Comparison of ENCODE assay signal across 8 cellular contexts in genomic region chr2:109516445-109517117, GRCh38.
DNase-seq lines count a peak whose midpoint lies in the region; ATAC-seq and TF ChIP-seq lines count a peak whose summit lies in the region.

No MANE protein-coding gene starts in this region.

- peak overlapping the region; percentile 48 for H3K4me2 ChIP-seq in OCI-LY3 (ENCODE audit: low read length)

- POLR2A ChIA-PET in AG04449 (lab: Yijun Ruan, JAX), result no interaction called here
- POLR2A ChIA-PET in T-cell (lab: Charles Lee), result no interaction called here

- no peaks in the 10 kb centered on the region for H4K20me1 ChIP-seq in OCI-LY3 (ENCODE audit: insufficient read depth, low read length)

- no peak overlapping the region for H3K27ac ChIP-seq in OCI-LY3 (ENCODE audit: low read length)

- no peaks in the 10 kb centered on the region for H3K9me3 ChIP-seq in OCI-LY3 (ENCODE audit: insufficient read depth, low read length)

- ATAC-seq in GM21723 (IDR thresholded peaks at IDR 0.05; ENCODE audit: unreplicated experiment) (no peak), HG03045 (IDR thresholded peaks at IDR 0.05; ENCODE audit: unreplicated experiment) (no peak), T-cell (replicated peaks in 1 of 4) (no peak)

- H3K27ac Mint-ChIP-seq in T-cell, result no peak overlapping the region

- no peaks in the 10 kb centered on the region for H3K36me3 ChIP-seq in OCI-LY3 (replicated peaks; ENCODE audit: low read depth, low read length)

- peaks cover 0 to 6% (median 0%) of the 10 kb centered on the region in 3 donors for H3K4me1 Mint-ChIP-seq in T-cell

- H3K36me3 Mint-ChIP-seq in T-cell, result no peaks in the 10 kb centered on the region

- no peaks in the 10 kb centered on the region for H3K79me2 ChIP-seq in OCI-LY3 (ENCODE audit: low read length)

- TF ChIP-seq CTCF in AG04449 (IDR thresholded peaks at IDR 0.05; ENCODE audit: insufficient read depth, low read length, missing control alignments) (peak; percentile 72), GM12873 (IDR thresholded peaks at IDR 0.05; ENCODE audit: insufficient read depth, low read depth, low read length, missing control alignments) (peak; percentile 79), OCI-LY3 (IDR thresholded peaks at IDR 0.05; ENCODE audit: low read depth, low read length) (peak; percentile 72), epithelial cell of esophagus (IDR thresholded peaks at IDR 0.05; ENCODE audit: insufficient read depth, low read depth, low read length, missing control alignments) (peak; percentile 55)

- H3K4me1 ChIP-seq in OCI-LY3 (ENCODE audit: low read length), result peaks cover 21% of the 10 kb centered on the region

- no peaks in the 10 kb centered on the region for H3K27me3 Mint-ChIP-seq in T-cell

- no peak overlapping the region for H3K4me3 Mint-ChIP-seq in T-cell

- DNase-seq in AG04449 (ENCODE audit: low read depth, low spot score) (no peak), epithelial cell of esophagus (ENCODE audit: low read depth) (peak; percentile 58), posterior vena cava (ENCODE audit: low spot score) (peak; percentile 82), T-cell (no peak)

- no peak overlapping the region for H3K4me3 ChIP-seq in AG04449 (ENCODE audit: low read depth, low read length)
- H3K4me3 ChIP-seq in OCI-LY3 (ENCODE audit: low read length), result no peak overlapping the region
- no peak overlapping the region for H3K4me3 ChIP-seq in epithelial cell of esophagus (ENCODE audit: low read length)

- no peaks in the 10 kb centered on the region for H3K27me3 ChIP-seq in OCI-LY3 (ENCODE audit: low read depth, low read length)

- CTCF ChIA-PET in AG04449 (lab: Yijun Ruan, JAX), result interaction anchor here (0.6 to 1.8 kb wide), 4 partner anchors 9 to 219 kb away, joined by 3 to 8 read pairs (median 4); no protein-coding TSS in a partner anchor
- CTCF ChIA-PET in T-cell (lab: Charles Lee), result no interaction called here

- no peaks in the 10 kb centered on the region for H3K9me3 Mint-ChIP-seq in T-cell

- intact Hi-C loops in posterior vena cava (cut with DNase I), result no loop called here

- H2AFZ ChIP-seq in OCI-LY3 (ENCODE audit: low read depth, low read length), result peak overlapping the region; percentile 71; the same call in 1 of the 2 replicates

- no peak overlapping the region for H3K9ac ChIP-seq in OCI-LY3 (ENCODE audit: low read length)

Comparison
In these comparisons a context has a peak if more than half of its experiments do, and no peak if none do; other contexts are left out.
1. DNase-seq: peak in epithelial cell of esophagus (single experiment) and posterior vena cava (single experiment); none in AG04449 (single experiment) and T-cell (0 of 34).
2. Peak in every context shown above with its lines, with median percentiles within 50 percentile points of each other: CTCF ChIP-seq.